24 cellular contexts compared by ENCODE assay signal in genomic region chr21:15039607-15040299, GRCh38. TPM values are rescaled to one million over a fixed set of nuclear protein-coding genes. Genes with fewer than 3 reads are reported as not detected.
DNase-seq lines count a peak whose midpoint lies in the region; ATAC-seq, FAIRE-seq and TF ChIP-seq lines count a peak whose summit lies in the region.
"Had no signal": no experiment of that assay in that cellular context is flagged by ENCODE, and none has a peak within 500 bp of the region (broad histone marks: within the 10 kb centered on the region; RNA-seq: fewer than 3 reads in every experiment).

No MANE protein-coding gene starts in this region.

- H2AFZ ChIP-seq in K562 (ENCODE audit: low read depth, low read length) = no peak overlapping the region

- in situ Hi-C loops in K562 (cut with MboI) = loop anchor here (25.0 kb wide), 1 partner anchor 1702 kb away; no protein-coding TSS in a partner anchor

- no peak overlapping the region for H3K27ac ChIP-seq in BLaER1
- H3K27ac ChIP-seq in K562 (ENCODE audit: extremely low read depth, low read depth, low read length) = no peak overlapping the region

- H3K4me1 Mint-ChIP-seq in stimulated activated effector memory CD8-positive, alpha-beta T cell treated with anti-CD3 and anti-CD28 coated beads, Interleukin-12 subunit alpha, Interleukin-12 subunit beta, amount 100 ng/mL, for 72 hours = peaks cover 13% of the 10 kb centered on the region

- ATAC-seq in K562 = peak; percentile 72; the same call in 2 of the 3 replicates
- ATAC-seq in stimulated activated effector memory CD8-positive, alpha-beta T cell treated with anti-CD3 and anti-CD28 coated beads, Interleukin-12 subunit alpha, Interleukin-12 subunit beta, amount 100 ng/mL, for 72 hours = peak; percentile 63
- ATAC-seq in GM19035 (IDR thresholded peaks at IDR 0.05; ENCODE audit: unreplicated experiment) = no peak
- ATAC-seq in GM21717 (IDR thresholded peaks at IDR 0.05; ENCODE audit: unreplicated experiment) = no peak

- intact Hi-C loops in K562 (cut with micrococcal nuclease) = no loop called here

- no peaks in the 10 kb centered on the region for H3K9me1 ChIP-seq in K562 (ENCODE audit: control insufficient read depth, insufficient read depth, low read length)

- no peaks in the 10 kb centered on the region for H3K9me3 Mint-ChIP-seq in stimulated activated effector memory CD8-positive, alpha-beta T cell treated with anti-CD3 and anti-CD28 coated beads, Interleukin-12 subunit alpha, Interleukin-12 subunit beta, amount 100 ng/mL, for 72 hours

- H3K9ac ChIP-seq in BLaER1 (no peak overlapping the region), K562 (ENCODE audit: insufficient read depth in 1 of 2, low read depth in 2 of 2, low read length in 2 of 2) (no peak overlapping the region)

- no peak for TF ChIP-seq CTCF in K562 (IDR thresholded peaks at IDR 0.05 in 2 of 3, conservative IDR thresholded peaks at IDR 0.05 in 1 of 3; ENCODE audit: insufficient read depth in 2 of 3, low read depth in 1 of 3, low read length in 3 of 3)
- TF ChIP-seq CTCF in BE2C (IDR thresholded peaks at IDR 0.05; ENCODE audit: low read depth, low read length) = no peak

- no peak overlapping the region for H3K4me3 Mint-ChIP-seq in stimulated activated effector memory CD8-positive, alpha-beta T cell treated with anti-CD3 and anti-CD28 coated beads, Interleukin-12 subunit alpha, Interleukin-12 subunit beta, amount 100 ng/mL, for 72 hours
- H3K4me3 Mint-ChIP-seq: CD14-positive monocyte; CD4-positive, alpha-beta memory T cell; CD4-positive, CD25-positive, alpha-beta regulatory T cell; CD8-positive, alpha-beta memory T cell had no signal

- no TSS peak for BruUV-seq in K562 (replicated peaks; lab: Mats Ljungman, UMichigan)

- POLR2A ChIA-PET in K562 (lab: Yijun Ruan, JAX) = no interaction called here

- no peak for TF ChIP-seq EP300 in K562 (IDR thresholded peaks at IDR 0.05; ENCODE audit: low read length)

- DNase-seq in GM12892 (ENCODE audit: insufficient read length) (no peak), K562 (ENCODE audit: extremely low read depth in 1 of 4, low spot score in 3 of 4) (no peak), BE2C (no peak), NCI-H1417 treated with DMSO at 0.1 percent for 48 hours (lab: John Stamatoyannopoulos, UW) (no peak)
- no peak for DNase-seq in stimulated activated effector memory CD8-positive, alpha-beta T cell treated with anti-CD3 and anti-CD28 coated beads, Interleukin-12 subunit alpha, Interleukin-12 subunit beta, amount 100 ng/mL, for 72 hours (ENCODE audit: low spot score in 2 of 2)
- DNase-seq: 8988T; ACHN; C1 segment of cervical spinal cord; Caco-2; Calu3; CD4-positive, alpha-beta memory T cell; CD4-positive, CD25-positive, alpha-beta regulatory T cell; CD8-positive, alpha-beta memory T cell; DMS79 treated with DMSO at 0.1 percent for 48 hours; GF-D8 had no signal

- WGBS in K562 (ENCODE audit: insufficient coverage, low coverage, missing lambda C conversion rate) = 53% methylated on average over 1 of the region's 1 CpG

- H3K9me3 ChIP-seq in BLaER1 (no peaks in the 10 kb centered on the region), K562 (replicated peaks; ENCODE audit: control insufficient read depth, insufficient read depth, low read depth, low read length) (no peaks in the 10 kb centered on the region), BE2C (no peaks in the 10 kb centered on the region)
- H3K9me3 ChIP-seq: Caco-2 had no signal

- no peaks in the 10 kb centered on the region for H3K36me3 Mint-ChIP-seq in stimulated activated effector memory CD8-positive, alpha-beta T cell treated with anti-CD3 and anti-CD28 coated beads, Interleukin-12 subunit alpha, Interleukin-12 subunit beta, amount 100 ng/mL, for 72 hours

- CTCF ChIA-PET in K562 (lab: Yijun Ruan, JAX; ENCODE audit: low intra/inter-chr PET ratio) = no interaction called here

- H3K4me2 ChIP-seq in BLaER1 (peak overlapping the region; percentile 32; the same call in 1 of the 2 replicates), K562 (ENCODE audit: insufficient read depth, low read length) (no peak overlapping the region)

- FAIRE-seq in GM12892 (lab: Jason Lieb, UNC) (peak; percentile 21), K562 (lab: Jason Lieb, UNC) (no peak)
- FAIRE-seq: D721Med, G401.6, GM12891, GM18507, GM19239 had no signal

- H4K20me1 ChIP-seq in BLaER1 (peaks cover 100% of the 10 kb centered on the region), K562 (replicated peaks; ENCODE audit: control insufficient read depth, insufficient read depth, low read length) (no peaks in the 10 kb centered on the region)

- TF ChIP-seq POLR2A in GM12892 (IDR thresholded peaks at IDR 0.05; ENCODE audit: low read depth, low read length) (no peak), K562 (conservative IDR thresholded peaks at IDR 0.05) (no peak)

- H3K4me1 ChIP-seq in BLaER1 (peaks cover 91% of the 10 kb centered on the region), K562 (replicated peaks in 1 of 2; ENCODE audit: control insufficient read depth in 2 of 2, insufficient read depth in 2 of 2, low read length in 2 of 2) (no peaks in the 10 kb centered on the region; a peak in 2 of 5 replicates), BE2C (no peaks in the 10 kb centered on the region)

- no peaks in the 10 kb centered on the region for H3K27me3 ChIP-seq in BLaER1
- H3K27me3 ChIP-seq in K562 (ENCODE audit: control insufficient read depth in 2 of 2, insufficient read depth in 2 of 2, low read length in 2 of 2) = no peaks in the 10 kb centered on the region
- no peaks in the 10 kb centered on the region for H3K27me3 ChIP-seq in BE2C

- peaks cover 94% of the 10 kb centered on the region for H3K79me2 ChIP-seq in K562 (ENCODE audit: control insufficient read depth, insufficient read depth, low read length)

- no peak overlapping the region for H3K27ac Mint-ChIP-seq in stimulated activated effector memory CD8-positive, alpha-beta T cell treated with anti-CD3 and anti-CD28 coated beads, Interleukin-12 subunit alpha, Interleukin-12 subunit beta, amount 100 ng/mL, for 72 hours
- H3K27ac Mint-ChIP-seq: CD14-positive monocyte; CD4-positive, CD25-positive, alpha-beta regulatory T cell had no signal

- H3K36me3 ChIP-seq in BLaER1 (peaks cover 73% of the 10 kb centered on the region), K562 (ENCODE audit: control insufficient read depth, insufficient read depth, low read length) (peaks cover 48% of the 10 kb centered on the region), BE2C (peaks cover 14% of the 10 kb centered on the region)

- no peak for TF ChIP-seq RAD21 in K562 (CRISPR knock-in tag; conservative IDR thresholded peaks at IDR 0.05 in 1 of 2, IDR thresholded peaks at IDR 0.05 in 1 of 2)

- H3K4me3 ChIP-seq in BLaER1 = no peak overlapping the region
- H3K4me3 ChIP-seq in K562 = no peak overlapping the region
- no peak overlapping the region for H3K4me3 ChIP-seq in BE2C (ENCODE audit: low read depth, low read length)

TF ChIP-seq in K562, 482 proteins besides CTCF, POLR2A, EP300 and RAD21:
- no peak for TF ChIP-seq YY1 (IDR thresholded peaks at IDR 0.05; ENCODE audit: borderline replicate concordance in 1 of 3, control insufficient read depth in 1 of 3, extremely low read depth in 1 of 3, insufficient read depth in 3 of 3, insufficient read length in 1 of 3, insufficient replicate concordance in 2 of 3, low read depth in 1 of 3, low read length in 2 of 3)
- 0 out of 2 replicates have a peak, but pooled peaks have one; percentile 13 for TF ChIP-seq C11orf30 (IDR thresholded peaks at IDR 0.05; ENCODE audit: low read depth)
- peak; percentile 40; the same call in 1 of the 2 replicates for TF ChIP-seq ZNF316 (IDR thresholded peaks at IDR 0.05)
- 0 out of 2 replicates have a peak, but pooled peaks have one; percentile 30 for TF ChIP-seq NFE2 (IDR thresholded peaks at IDR 0.05; ENCODE audit: low read depth)
TF ChIP-seq in K562: peak in this region for 3.

RNA-seq across cellular contexts. Expression of gene NRIP1, which starts 25.0 kb away (rescaled TPM):
- 2.0 TPM for polyA plus RNA-seq in GM12892 (2012; ENCODE audit: missing spikeins)
- 9.0 and 32.0 TPM in 2 replicates for total RNA-seq in K562 (2011; cell fraction: chromatin; rRNA removed; ENCODE audit: low replicate concordance)
- total RNA-seq in K562 (2011; cell fraction: nucleolus; rRNA removed) = 6.2 and 11.7 TPM in 2 replicates
- total RNA-seq in K562 (2011; cell fraction: nucleoplasm; rRNA removed) = 13.6 and 23.1 TPM in 2 replicates
- total RNA-seq in K562 (2014; rRNA removed) = 20.0 and 21.5 TPM in 2 replicates
- 42.8 and 51.2 TPM in 2 replicates for total RNA-seq in K562 (2014; rRNA removed; fragmentation: Illumina TruSeq; extraction: Trizol)
- 36.8 and 39.0 TPM in 2 replicates for total RNA-seq in K562 (2015; rRNA removed; fragmentation: Illumina TruSeq; extraction: Trizol)
- 31.8 and 38.7 TPM in 2 replicates for total RNA-seq in K562 (2021)
- polyA plus RNA-seq in K562 (2011; rRNA removed) = 16.2 and 17.1 TPM in 2 replicates
- polyA plus RNA-seq in K562 (2011; cell fraction: cytosol; rRNA removed) = 2.5 and 6.4 TPM in 2 replicates
- polyA plus RNA-seq in K562 (2011; cell fraction: nucleus; rRNA removed) = 8.3 and 13.4 TPM in 2 replicates
- polyA plus RNA-seq in K562 (2012) = 8.2 and 14.6 TPM in 2 replicates
- polyA plus RNA-seq in K562 (2014; fragmentation: Illumina TruSeq; extraction: Trizol) = 17.2 and 19.6 TPM in 2 replicates
- polyA plus RNA-seq in K562 (2014; fragmentation: Nextera tagmentation; extraction: Ambion mirVana) = 1 to 10 TPM; 4.3 to 6.3 TPM
- 9.8 and 10.9 TPM in 2 replicates for polyA plus RNA-seq in K562 (2014; rRNA removed)
- polyA minus RNA-seq in K562 (2011; rRNA and poly(A)+ RNA removed) = 75.5 and 131 TPM in 2 replicates
- 20.7 and 24.4 TPM in 2 replicates for polyA minus RNA-seq in K562 (2011; cell fraction: cytosol; rRNA and poly(A)+ RNA removed)
- polyA minus RNA-seq in K562 (2011; cell fraction: nucleus; rRNA and poly(A)+ RNA removed) = 15.5 and 40.9 TPM in 2 replicates
- 11.1 TPM for polyA plus RNA-seq in BE2C (2012; ENCODE audit: insufficient read depth, insufficient read length, low read depth)

Comparison
In these comparisons a context has a peak if more than half of its experiments do, and no peak if none do; other contexts are left out.
1. ATAC-seq: peak in K562 (single experiment) and stimulated activated effector memory CD8-positive, alpha-beta T cell treated with anti-CD3 and anti-CD28 coated beads, Interleukin-12 subunit alpha, Interleukin-12 subunit beta, amount 100 ng/mL, for 72 hours (single experiment); none in GM19035 (single experiment) and GM21717 (single experiment).